In genomic region chr20:55667955-55668354, GRCh38 we compare ENCODE assay signal across 22 cellular contexts.
"Had no signal": no experiment of that assay in that cellular context is flagged by ENCODE, and none has a peak within 500 bp of the region (broad histone marks: within the 10 kb centered on the region; RNA-seq: fewer than 3 reads in every experiment).

No MANE protein-coding gene starts in this region.

- H3K79me2 ChIP-seq: hepatocyte had no signal

- H3K36me3 ChIP-seq: breast epithelium, gastroesophageal sphincter, lower lobe of right lung, neutrophil, ovary, suprapubic skin, tibial nerve had no signal

- DNase-seq: activated CD4-positive, alpha-beta T cell treated with anti-CD3 and anti-CD28 coated beads for 4 hours; activated CD4-positive, alpha-beta T cell treated with anti-CD3 and anti-CD28 coated beads, Interleukin-2, amount 50 U/mL, for 4 hours; activated naive CD4-positive, alpha-beta T cell; activated T-cell treated with anti-CD3 and anti-CD28 coated beads for 4 hours; activated T-cell treated with anti-CD3 and anti-CD28 coated beads, Interleukin-2, amount 50 U/mL, for 72 hours; central memory CD4-positive, alpha-beta T cell; islet precursor cell; left cardiac atrium; lower lobe of right lung; ovary; stimulated activated CD4-positive, alpha-beta T cell treated with anti-CD3 and anti-CD28 coated beads, Interleukin-1b, Interleukin-23, amount 100 ng/mL, for 48 hours; stimulated activated naive CD4-positive, alpha-beta T cell; T-cell had no signal

- H3K4me1 ChIP-seq: breast epithelium, gastroesophageal sphincter, lower lobe of right lung, suprapubic skin had no signal

- H3K27ac ChIP-seq: breast epithelium, gastroesophageal sphincter, hepatocyte, lower lobe of right lung, neutrophil, ovary, suprapubic skin, tibial nerve had no signal

- H3K27me3 ChIP-seq: breast epithelium, gastroesophageal sphincter, hepatocyte, neutrophil, ovary, suprapubic skin, tibial nerve had no signal

- FAIRE-seq: endothelial cell of umbilical vein had no signal

- H2AFZ ChIP-seq: hepatocyte had no signal

- H3K9me3 ChIP-seq: breast epithelium, gastroesophageal sphincter, lower lobe of right lung, neutrophil, ovary, suprapubic skin, tibial nerve had no signal

- H3K4me3 ChIP-seq: breast epithelium, gastroesophageal sphincter, hepatocyte, lower lobe of right lung, ovary, smooth muscle cell, suprapubic skin, tibial nerve had no signal

- ATAC-seq: activated naive CD4-positive, alpha-beta T cell treated with anti-CD3 and anti-CD28 coated beads, Interleukin-2, amount 50 U/mL, for 72 hours; activated T-cell treated with anti-CD3 and anti-CD28 coated beads, Interleukin-2, amount 50 U/mL, for 72 hours; gastroesophageal sphincter; left cardiac atrium; lower lobe of right lung; T-cell had no signal

- H3K4me2 ChIP-seq: hepatocyte, smooth muscle cell had no signal
